ENCODE assay signal across 26 cellular contexts in the genomic region with DNA sequence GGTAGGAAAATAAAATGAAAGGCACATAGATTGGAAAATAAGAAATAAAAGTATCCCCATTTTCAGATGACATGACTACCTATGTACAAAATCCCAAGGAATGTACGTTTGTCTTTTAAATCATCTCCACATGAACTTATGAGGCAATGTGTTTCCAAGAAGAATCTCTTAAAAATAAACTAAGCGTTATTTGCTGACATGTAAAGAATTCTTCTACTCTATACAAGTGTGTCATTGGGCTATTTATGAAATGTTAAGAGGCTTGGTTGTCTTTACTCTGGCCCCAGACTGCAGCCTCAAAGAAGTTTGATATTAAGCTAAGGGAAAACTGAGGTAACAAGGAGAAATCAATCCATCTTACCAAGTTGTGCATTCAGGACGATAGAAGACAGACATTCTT. TPM values are rescaled to one million over a fixed set of nuclear protein-coding genes. Genes with fewer than 3 reads are reported as not detected.
A peak's percentile ranks its signal among the peaks of the same experiment; 100 is the strongest.
DNase-seq lines count a peak whose midpoint lies in the region; ATAC-seq, FAIRE-seq and TF ChIP-seq lines count a peak whose summit lies in the region.
"Had no signal": no experiment of that assay in that cellular context is flagged by ENCODE, and none has a peak within 500 bp of the region (broad histone marks: within the 10 kb centered on the region; RNA-seq: fewer than 3 reads in every experiment).

No MANE protein-coding gene starts in this region.

- no peaks in the 10 kb centered on the region for H3K27me3 ChIP-seq in AG04450 (ENCODE audit: control insufficient read depth, insufficient read depth, low read length)
- H3K27me3 ChIP-seq in astrocyte (ENCODE audit: insufficient read depth, low read length) = no peaks in the 10 kb centered on the region
- H3K27me3 ChIP-seq in effector memory CD4-positive, alpha-beta T cell (replicated peaks; ENCODE audit: control insufficient read depth, insufficient read depth, low read length, poor library complexity, severe bottlenecking) = no peaks in the 10 kb centered on the region

- H2AFZ ChIP-seq in astrocyte (ENCODE audit: low read depth, low read length) = no peak overlapping the region

- H3K4me2 ChIP-seq in astrocyte (ENCODE audit: low read length) = no peak overlapping the region

- no peaks in the 10 kb centered on the region for H3K27me3 Mint-ChIP-seq in astrocyte (ENCODE audit: low read depth, unreplicated experiment)
- peaks cover 11% of the 10 kb centered on the region for H3K27me3 Mint-ChIP-seq in activated CD8-positive, alpha-beta T cell treated with anti-CD3 and anti-CD28 coated beads, Interleukin-2, amount 10 ng/mL, durations not matched to agents 7 days and 5 days (ENCODE audit: low read depth)
- H3K27me3 Mint-ChIP-seq: B cell had no signal

- H3K4me1 ChIP-seq in astrocyte (ENCODE audit: insufficient read depth, low read length) = peaks cover 5% of the 10 kb centered on the region
- H3K4me1 ChIP-seq in effector memory CD4-positive, alpha-beta T cell (ENCODE audit: control insufficient read depth, insufficient read depth, low read length, poor library complexity, severe bottlenecking) = no peaks in the 10 kb centered on the region

- no peaks in the 10 kb centered on the region for H3K36me3 Mint-ChIP-seq in astrocyte (ENCODE audit: low read depth, unreplicated experiment)
- no peaks in the 10 kb centered on the region for H3K36me3 Mint-ChIP-seq in activated CD8-positive, alpha-beta T cell treated with anti-CD3 and anti-CD28 coated beads, Interleukin-2, amount 10 ng/mL, durations not matched to agents 7 days and 5 days (ENCODE audit: low read depth)
- H3K36me3 Mint-ChIP-seq: CD8-positive, alpha-beta T cell had no signal

- H3K79me2 ChIP-seq in astrocyte (ENCODE audit: insufficient read depth, low read length) = no peaks in the 10 kb centered on the region

- no peaks in the 10 kb centered on the region for H4K20me1 ChIP-seq in astrocyte (ENCODE audit: insufficient read depth, low read length)
- H4K20me1 ChIP-seq: BLaER1 treated with 17β-estradiol and CSF1 and Interleukin-3, amounts not matched to agents 10 nM and 100 nM had no signal

- peak; percentile 83 for FAIRE-seq in astrocyte (lab: Jason Lieb, UNC)
- FAIRE-seq: A204.1, GM12878, GM12892, GM18507 had no signal

- H3K9me3 Mint-ChIP-seq in astrocyte (ENCODE audit: unreplicated experiment) = no peaks in the 10 kb centered on the region
- H3K9me3 Mint-ChIP-seq in activated CD8-positive, alpha-beta T cell treated with anti-CD3 and anti-CD28 coated beads, Interleukin-2, amount 10 ng/mL, durations not matched to agents 7 days and 5 days (ENCODE audit: insufficient read depth) = no peaks in the 10 kb centered on the region
- H3K9me3 Mint-ChIP-seq: CD4-positive, alpha-beta T cell; CD8-positive, alpha-beta T cell had no signal

- H3K4me1 Mint-ChIP-seq in astrocyte (ENCODE audit: low read depth, unreplicated experiment) = peaks cover 8% of the 10 kb centered on the region
- H3K4me1 Mint-ChIP-seq in activated CD8-positive, alpha-beta T cell treated with anti-CD3 and anti-CD28 coated beads, Interleukin-2, amount 10 ng/mL, durations not matched to agents 7 days and 5 days (ENCODE audit: low read depth) = no peaks in the 10 kb centered on the region
- H3K4me1 Mint-ChIP-seq: B cell had no signal

- H3K36me3 ChIP-seq in astrocyte (ENCODE audit: insufficient read depth, low read length) = no peaks in the 10 kb centered on the region
- H3K36me3 ChIP-seq in effector memory CD4-positive, alpha-beta T cell (ENCODE audit: control insufficient read depth, insufficient read depth, low read length) = no peaks in the 10 kb centered on the region
- H3K36me3 ChIP-seq: BLaER1 treated with 17β-estradiol and CSF1 and Interleukin-3, amounts not matched to agents 10 nM and 100 nM had no signal

- no peak overlapping the region for H3K9ac ChIP-seq in astrocyte (ENCODE audit: low read length)
- H3K9ac ChIP-seq: BLaER1 treated with 17β-estradiol and CSF1 and Interleukin-3, amounts not matched to agents 10 nM and 100 nM had no signal

- POLR2A ChIA-PET in AG04450 (lab: Yijun Ruan, JAX) = interaction anchor here (0.8 kb wide), 1 partner anchor 37 kb away, joined by 3 read pairs; a partner anchor contains a TSS
- POLR2A ChIA-PET in activated CD8-positive, alpha-beta T cell treated with anti-CD3 and anti-CD28 coated beads, Interleukin-2, amount 10 ng/mL, durations not matched to agents 7 days and 5 days (lab: Charles Lee) = no interaction called here

- TF ChIP-seq CTCF in AG04450 (IDR thresholded peaks at IDR 0.05; ENCODE audit: low read depth, low read length) (no peak), astrocyte (IDR thresholded peaks at IDR 0.05; ENCODE audit: insufficient read depth, low read depth, low read length) (no peak), choroid plexus epithelial cell (conservative IDR thresholded peaks at IDR 0.05; ENCODE audit: low read depth, low read length) (no peak)

- H3K4me3 ChIP-seq in AG04450 (ENCODE audit: low read depth, low read length) (no peak overlapping the region), astrocyte (ENCODE audit: insufficient read depth, low read depth, low read length) (no peak overlapping the region), choroid plexus epithelial cell (ENCODE audit: low read depth, low read length) (no peak overlapping the region)
- H3K4me3 ChIP-seq in effector memory CD4-positive, alpha-beta T cell (ENCODE audit: insufficient read depth, low read depth, low read length, poor library complexity, severe bottlenecking) = no peak overlapping the region
- H3K4me3 ChIP-seq: BLaER1 treated with 17β-estradiol and CSF1 and Interleukin-3, amounts not matched to agents 10 nM and 100 nM; GM12878 had no signal

- H3K4me3 Mint-ChIP-seq in astrocyte (ENCODE audit: unreplicated experiment) = no peak overlapping the region
- H3K4me3 Mint-ChIP-seq in activated CD8-positive, alpha-beta T cell treated with anti-CD3 and anti-CD28 coated beads, Interleukin-2, amount 10 ng/mL, durations not matched to agents 7 days and 5 days = no peak overlapping the region
- H3K4me3 Mint-ChIP-seq: B cell; CD4-positive, alpha-beta T cell; CD8-positive, alpha-beta T cell had no signal

- no peak overlapping the region for H3K27ac Mint-ChIP-seq in astrocyte (ENCODE audit: unreplicated experiment)
- H3K27ac Mint-ChIP-seq in activated CD8-positive, alpha-beta T cell treated with anti-CD3 and anti-CD28 coated beads, Interleukin-2, amount 10 ng/mL, durations not matched to agents 7 days and 5 days = no peak overlapping the region
- H3K27ac Mint-ChIP-seq: B cell; CD4-positive, alpha-beta T cell; CD8-positive, alpha-beta T cell had no signal

- CTCF ChIA-PET in AG04450 (lab: Charles Lee) = no interaction called here
- CTCF ChIA-PET in activated CD8-positive, alpha-beta T cell treated with anti-CD3 and anti-CD28 coated beads, Interleukin-2, amount 10 ng/mL, durations not matched to agents 7 days and 5 days (lab: Charles Lee) = no interaction called here

- no peak for DNase-seq in AG04450 (ENCODE audit: low read depth, low spot score)
- DNase-seq in astrocyte (ENCODE audit: low read depth) = no peak
- DNase-seq in choroid plexus epithelial cell (ENCODE audit: low read depth) = peak; percentile 55
- DNase-seq in iris pigment epithelial cell (ENCODE audit: low read depth) = peak; percentile 52
- no peak for DNase-seq in effector memory CD4-positive, alpha-beta T cell
- no peak for DNase-seq in activated CD8-positive, alpha-beta T cell treated with anti-CD3 and anti-CD28 coated beads, Interleukin-2, amount 10 ng/mL, durations not matched to agents 7 days and 5 days
- no peak for DNase-seq in activated naive CD4-positive, alpha-beta T cell (lab: John Stamatoyannopoulos, UW)
- DNase-seq: 8988T; CD4-positive, alpha-beta T cell; CD8-positive, alpha-beta T cell; COR-L47; DMS 273 treated with DMSO at 0.1 percent for 48 hours; DMS153; DMS53; DMS79; DND-41; EL; GDM1 had no signal

- peak overlapping the region; percentile 39 for H3K27ac ChIP-seq in AG04450 (ENCODE audit: low read depth, low read length)
- H3K27ac ChIP-seq in astrocyte (ENCODE audit: low read depth, low read length) = no peak overlapping the region
- H3K27ac ChIP-seq in effector memory CD4-positive, alpha-beta T cell (ENCODE audit: insufficient read depth, low read length, poor library complexity, severe bottlenecking) = no peak overlapping the region
- H3K27ac ChIP-seq: BLaER1 treated with 17β-estradiol and CSF1 and Interleukin-3, amounts not matched to agents 10 nM and 100 nM; C4-2B had no signal

- H3K9me3 ChIP-seq in AG04450 (ENCODE audit: control insufficient read depth, insufficient read depth, low read length) (no peaks in the 10 kb centered on the region), astrocyte (ENCODE audit: insufficient read depth, low read depth, low read length) (no peaks in the 10 kb centered on the region)
- no peaks in the 10 kb centered on the region for H3K9me3 ChIP-seq in effector memory CD4-positive, alpha-beta T cell (ENCODE audit: control insufficient read depth, low read length)
- H3K9me3 ChIP-seq: BLaER1 treated with 17β-estradiol and CSF1 and Interleukin-3, amounts not matched to agents 10 nM and 100 nM had no signal

- ATAC-seq in HG02588 (IDR thresholded peaks at IDR 0.05; ENCODE audit: unreplicated experiment) = no peak
- no peak for ATAC-seq in activated CD8-positive, alpha-beta T cell treated with anti-CD3 and anti-CD28 coated beads, Interleukin-2, amount 10 ng/mL, durations not matched to agents 7 days and 5 days
- ATAC-seq: CD8-positive, alpha-beta T cell; GM12878 had no signal

RNA-seq across cellular contexts. Expression of a gene that starts 17.1 kb away (rescaled TPM):
- polyA plus RNA-seq in AG04450 (2011; rRNA removed) = 644 and 772 TPM in 2 replicates
- polyA minus RNA-seq in AG04450 (2011; rRNA and poly(A)+ RNA removed) = 96.3 and 147 TPM in 2 replicates
- total RNA-seq in astrocyte = 221 and 241 TPM in 2 replicates
- total RNA-seq in activated CD8-positive, alpha-beta T cell treated with anti-CD3 and anti-CD28 coated beads, Interleukin-2, amount 10 ng/mL, durations not matched to agents 7 days and 5 days = 10 to 100 TPM; 11.1 to 11.3 TPM

RNA-seq across cellular contexts. Expression of a gene that starts 37.2 kb away (rescaled TPM):
- 141 and 234 TPM in 2 replicates for polyA plus RNA-seq in AG04450 (2011; rRNA removed)
- 14.8 and 24.6 TPM in 2 replicates for polyA minus RNA-seq in AG04450 (2011; rRNA and poly(A)+ RNA removed)
- total RNA-seq in astrocyte = 69.0 and 70.5 TPM in 2 replicates
- total RNA-seq in activated CD8-positive, alpha-beta T cell treated with anti-CD3 and anti-CD28 coated beads, Interleukin-2, amount 10 ng/mL, durations not matched to agents 7 days and 5 days = 1 to 10 TPM in 1 of 2 experiments, under 1 TPM in 1; 0.84 to 1.2 TPM
- total RNA-seq: CD4-positive, alpha-beta T cell had no signal

Comparison
In these comparisons a context has a peak if more than half of its experiments do, and no peak if none do; other contexts are left out.
1. DNase-seq: peak in choroid plexus epithelial cell (single experiment) and iris pigment epithelial cell (single experiment); none in AG04450 (single experiment), astrocyte (single experiment), effector memory CD4-positive, alpha-beta T cell (0 of 3), activated CD8-positive, alpha-beta T cell treated with anti-CD3 and anti-CD28 coated beads, Interleukin-2, amount 10 ng/mL, durations not matched to agents 7 days and 5 days (single experiment) and activated naive CD4-positive, alpha-beta T cell (0 of 4).
2. RNA of a gene that starts 17.1 kb away (total RNA-seq): 221 to 241 TPM in astrocyte; 11.1 to 11.3 TPM in activated CD8-positive, alpha-beta T cell treated with anti-CD3 and anti-CD28 coated beads, Interleukin-2, amount 10 ng/mL, durations not matched to agents 7 days and 5 days; every median in the first group is over 10 times any median in the second.
3. RNA of a gene that starts 37.2 kb away (total RNA-seq): 69.0 to 70.5 TPM in astrocyte; 0.84 to 1.2 TPM in activated CD8-positive, alpha-beta T cell treated with anti-CD3 and anti-CD28 coated beads, Interleukin-2, amount 10 ng/mL, durations not matched to agents 7 days and 5 days; every median in the first group is over 10 times any median in the second.